8 cellular contexts compared by ENCODE assay signal in the genomic region with DNA sequence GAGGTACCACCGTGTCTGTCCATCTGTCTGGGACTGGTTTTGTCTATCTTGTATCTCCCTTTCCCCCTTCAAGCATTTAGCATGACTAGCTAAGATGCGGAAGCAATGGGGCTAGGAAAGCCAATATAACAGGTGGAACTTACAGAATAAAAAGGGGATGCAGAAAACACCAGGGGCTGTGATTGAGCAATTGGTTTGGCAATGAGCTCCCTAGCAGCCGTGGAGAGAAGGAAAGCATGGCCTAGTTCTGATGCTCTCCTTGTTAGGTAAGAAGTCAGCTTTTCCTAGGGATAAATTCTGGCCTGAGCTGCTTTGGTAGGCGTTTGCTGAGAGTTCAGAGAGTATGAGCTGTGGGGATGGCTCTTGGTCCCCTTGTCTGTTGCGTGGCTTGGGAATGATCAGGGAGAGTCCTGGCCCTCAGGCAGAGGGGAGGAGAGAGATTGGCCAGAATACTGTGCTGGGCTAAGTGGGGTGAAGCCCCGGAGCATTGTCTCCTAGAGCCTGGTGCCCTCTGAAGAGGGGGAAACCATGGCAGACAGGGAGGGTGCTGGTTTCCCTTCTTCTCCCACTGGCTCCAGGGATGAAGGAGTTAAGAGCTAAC. TPM values are rescaled to one million over a fixed set of nuclear protein-coding genes. Genes with fewer than 3 reads are reported as not detected.
DNase-seq lines count a peak whose midpoint lies in the region; ATAC-seq, FAIRE-seq and TF ChIP-seq lines count a peak whose summit lies in the region.
"Had no signal": no experiment of that assay in that cellular context is flagged by ENCODE, and none has a peak within 500 bp of the region (broad histone marks: within the 10 kb centered on the region; RNA-seq: fewer than 3 reads in every experiment).

No MANE protein-coding gene starts in this region.

- peaks cover 39% of the 10 kb centered on the region for H3K4me1 Mint-ChIP-seq in GM23338

- H3K27ac ChIP-seq in GM23338 (ENCODE audit: low read depth) (0 out of 2 replicates have a peak overlapping the region, but pooled peaks have one; percentile 94), RWPE2 (ENCODE audit: poor library complexity, severe bottlenecking) (peak overlapping the region; percentile 15), fibroblast of lung (ENCODE audit: insufficient read depth, low read length) (peak overlapping the region; percentile 61), skeletal muscle tissue (ENCODE audit: low read depth, low read length) (peak overlapping the region; percentile 54)

- no peak for TF ChIP-seq CTCF in GM23338 (conservative IDR thresholded peaks at IDR 0.05; ENCODE audit: low read depth in 2 of 2)
- no peak for TF ChIP-seq CTCF in RWPE2 (IDR thresholded peaks at IDR 0.05; ENCODE audit: poor library complexity, severe bottlenecking)
- TF ChIP-seq CTCF in fibroblast of lung (conservative IDR thresholded peaks at IDR 0.05 in 1 of 2, IDR thresholded peaks at IDR 0.05 in 1 of 2; ENCODE audit: low read depth in 1 of 2, low read length in 2 of 2), result no peak

- peak overlapping the region; percentile 97 for H3K4me3 ChIP-seq in GM23338
- no peak overlapping the region for H3K4me3 ChIP-seq in RWPE2 (ENCODE audit: severe bottlenecking)
- H3K4me3 ChIP-seq in fibroblast of lung (replicated peaks in 1 of 4; ENCODE audit: control extremely low read depth in 1 of 4, insufficient read depth in 1 of 4, low read depth in 3 of 4, low read length in 4 of 4), result peak overlapping the region; percentile 57 to 81 (median 65)
- H3K4me3 ChIP-seq in skeletal muscle tissue (ENCODE audit: low read length in 3 of 3), result peak overlapping the region; percentile 62 to 79 (median 76)

- no peaks in the 10 kb centered on the region for H3K9me3 ChIP-seq in RWPE2 (ENCODE audit: severe bottlenecking)
- no peaks in the 10 kb centered on the region for H3K9me3 ChIP-seq in fibroblast of lung (ENCODE audit: control insufficient read depth, insufficient read depth, low read depth, low read length)
- no peaks in the 10 kb centered on the region for H3K9me3 ChIP-seq in skeletal muscle tissue (ENCODE audit: control insufficient read depth in 3 of 3, low read length in 3 of 3)

- H3K9me3 Mint-ChIP-seq in GM23338, result no peaks in the 10 kb centered on the region

- ATAC-seq in GM23338 (no peak), RWPE2 (ENCODE audit: low read depth) (no peak)

- H3K4me2 ChIP-seq in GM23338 (peak overlapping the region; percentile 99), fibroblast of lung (ENCODE audit: extremely low read depth, insufficient read depth, low read length) (peak overlapping the region; percentile 100)

- peaks cover 12% of the 10 kb centered on the region for H3F3A ChIP-seq in GM23338 (replicated peaks; ENCODE audit: low read depth)

- H2AFZ ChIP-seq in GM23338 (no peak overlapping the region), fibroblast of lung (ENCODE audit: low read length) (no peak overlapping the region)

- H3K4me1 ChIP-seq in GM23338 (ENCODE audit: insufficient read depth) (peaks cover 36% of the 10 kb centered on the region), RWPE2 (ENCODE audit: insufficient read depth, poor library complexity, severe bottlenecking) (peaks cover 9% of the 10 kb centered on the region), fibroblast of lung (ENCODE audit: control insufficient read depth, extremely low read depth, insufficient read depth, low read length) (peaks cover 14% of the 10 kb centered on the region), skeletal muscle tissue (ENCODE audit: control insufficient read depth in 3 of 3, insufficient read depth in 3 of 3, low read length in 3 of 3) (peaks cover 45 to 53% (median 47%) of the 10 kb centered on the region in 3 donors)

- no peak for DNase-seq in GM23338 (ENCODE audit: low spot score)
- DNase-seq in RWPE2 (ENCODE audit: low spot score), result no peak
- no peak for DNase-seq in fibroblast of lung (ENCODE audit: low read depth in 2 of 2)
- no peak for DNase-seq in frontal cortex (ENCODE audit: low spot score in 2 of 2)
- DNase-seq in AG20443 (ENCODE audit: low spot score), result no peak
- DNase-seq in T1000 (lab: John Stamatoyannopoulos, UW), result no peak

- FAIRE-seq in frontal cortex (lab: Jason Lieb, UNC), result no peak
- FAIRE-seq: TTC549 had no signal

- peaks cover 54% of the 10 kb centered on the region for H3K79me2 ChIP-seq in GM23338 (replicated peaks; ENCODE audit: insufficient read depth)
- H3K79me2 ChIP-seq in fibroblast of lung (ENCODE audit: control insufficient read depth, insufficient read depth, low read length), result peaks cover 89% of the 10 kb centered on the region

- H4K20me1 ChIP-seq in GM23338 (replicated peaks; ENCODE audit: insufficient read depth) (peaks cover 15% of the 10 kb centered on the region; the same call in 1 of the 2 replicates), fibroblast of lung (ENCODE audit: control insufficient read depth, extremely low read depth, insufficient read depth, low read length) (no peaks in the 10 kb centered on the region)

- peak overlapping the region; percentile 46; the same call in 1 of the 2 replicates for H3K27ac Mint-ChIP-seq in GM23338

- H3K27me3 ChIP-seq in GM23338 (ENCODE audit: insufficient read depth), result no peaks in the 10 kb centered on the region
- H3K27me3 ChIP-seq in RWPE2 (ENCODE audit: insufficient read depth, poor library complexity, severe bottlenecking), result no peaks in the 10 kb centered on the region
- no peaks in the 10 kb centered on the region for H3K27me3 ChIP-seq in fibroblast of lung (ENCODE audit: control insufficient read depth, insufficient read depth, low read length)
- no peaks in the 10 kb centered on the region for H3K27me3 ChIP-seq in skeletal muscle tissue (ENCODE audit: control insufficient read depth in 3 of 3, insufficient read depth in 3 of 3, low read length in 3 of 3)

- H3K4me3 Mint-ChIP-seq in GM23338, result peak overlapping the region; percentile 81

- H3K36me3 ChIP-seq in GM23338 (ENCODE audit: insufficient read depth), result 0 out of 2 replicates have a peak, but pooled peaks cover 3% of the 10 kb centered on the region
- peaks cover 67% of the 10 kb centered on the region for H3K36me3 ChIP-seq in RWPE2 (ENCODE audit: low read depth)
- peaks cover 40% of the 10 kb centered on the region for H3K36me3 ChIP-seq in fibroblast of lung (ENCODE audit: control insufficient read depth, insufficient read depth, low read length)
- H3K36me3 ChIP-seq in skeletal muscle tissue (ENCODE audit: control insufficient read depth in 3 of 3, insufficient read depth in 3 of 3, low read length in 3 of 3), result peaks cover 40 to 50% (median 46%) of the 10 kb centered on the region in 3 donors

- peaks cover 28% of the 10 kb centered on the region for H3K27me3 Mint-ChIP-seq in GM23338 (ENCODE audit: insufficient read depth, low read depth, poor library complexity)

- H3K9ac ChIP-seq in fibroblast of lung (ENCODE audit: insufficient read depth, low read length) (peak overlapping the region; percentile 53), skeletal muscle tissue (ENCODE audit: low read depth in 1 of 3, low read length in 3 of 3) (peak overlapping the region; percentile 79 to 86 (median 83))

- H3K9me2 ChIP-seq in GM23338 (ENCODE audit: insufficient read depth), result no peaks in the 10 kb centered on the region

- H3K36me3 Mint-ChIP-seq in GM23338 (ENCODE audit: low read depth), result peaks cover 47% of the 10 kb centered on the region

TF ChIP-seq in GM23338, 12 proteins besides CTCF, POLR2A, EP300 and RAD21:
- no peak for TF ChIP-seq ZNF114 (CRISPR knock-in tag; IDR thresholded peaks at IDR 0.05)
- no peak for TF ChIP-seq JUNB (IDR thresholded peaks at IDR 0.05; ENCODE audit: unreplicated experiment)

RNA-seq across cellular contexts. Expression of gene SETD1B, which starts 7.1 kb away (rescaled TPM):
- total RNA-seq in GM23338 (2014; rRNA removed; shearing (Covaris generic)), result 8.7 and 8.9 TPM in 2 replicates
- polyA plus RNA-seq in GM23338 (2016; fragmentation: Nextera tagmentation; extraction: Ambion mirVana) (3.1 and 3.4 TPM in 2 replicates), fibroblast of lung (1.2 and 1.7 TPM in 2 replicates)
- total RNA-seq in fibroblast of lung (2.1 and 3.5 TPM in 2 replicates), skeletal muscle tissue (2.1 TPM), frontal cortex (2.4 TPM)
- 8.7 and 9.8 TPM in 2 replicates for polyA plus RNA-seq in fibroblast of lung (2012)
- polyA minus RNA-seq in fibroblast of lung (ENCODE audit: low replicate concordance), result 12.2 and 13.1 TPM in 2 replicates

RNA-seq across cellular contexts. Expression of gene RHOF, which starts 17.4 kb away (rescaled TPM):
- total RNA-seq in GM23338 (2014; rRNA removed; shearing (Covaris generic)), result 31.9 and 53.4 TPM in 2 replicates
- polyA plus RNA-seq in GM23338 (2016; fragmentation: Nextera tagmentation; extraction: Ambion mirVana) (8.7 and 10.5 TPM in 2 replicates), fibroblast of lung (2.3 and 4.8 TPM in 2 replicates)
- total RNA-seq in fibroblast of lung (5.6 and 6.8 TPM in 2 replicates), skeletal muscle tissue (2.1 TPM), frontal cortex (13.0 TPM)
- polyA plus RNA-seq in fibroblast of lung (2012), result 4.2 and 8.9 TPM in 2 replicates
- polyA minus RNA-seq in fibroblast of lung (ENCODE audit: low replicate concordance), result 4.7 and 8.5 TPM in 2 replicates

RNA-seq across cellular contexts. Expression of gene HPD, which starts 47.7 kb away (rescaled TPM):
- total RNA-seq in GM23338 (2014; rRNA removed; shearing (Covaris generic)), result not detected in 2 replicates
- 0.21 TPM in 1 of 2 replicates, not detected in the other for polyA plus RNA-seq in GM23338 (2016; fragmentation: Nextera tagmentation; extraction: Ambion mirVana)
- 0.17 and 0.26 TPM in 2 replicates for total RNA-seq in fibroblast of lung
- polyA plus RNA-seq in fibroblast of lung, result 0.36 and 0.55 TPM in 2 replicates
- polyA plus RNA-seq in fibroblast of lung (2012), result 0.29 and 0.47 TPM in 2 replicates
- polyA minus RNA-seq in fibroblast of lung (ENCODE audit: low replicate concordance), result 2.6 and 3.3 TPM in 2 replicates
- total RNA-seq in skeletal muscle tissue, result not detected
- not detected for total RNA-seq in frontal cortex

Comparison
In these comparisons a context has a peak if more than half of its experiments do, and no peak if none do; other contexts are left out.
1. H3K27ac ChIP-seq: peak in every context shown above with its lines; median percentile 94 in GM23338; 61 in fibroblast of lung; 54 in skeletal muscle tissue; 15 in RWPE2.